ENCODE assay signal across 1 cellular context in genomic region chr18:58887613-58887963, GRCh38.
TF ChIP-seq lines count a peak whose summit lies in the region.

No MANE protein-coding gene starts in this region.

TF ChIP-seq in HepG2, 621 proteins besides CTCF, POLR2A, EP300 and RAD21 (continued from another document):
- no peak for TF ChIP-seq ZNF512B (CRISPR knock-in tag; IDR thresholded peaks at IDR 0.05; ENCODE audit: borderline replicate concordance)
- TF ChIP-seq ESRRA (CRISPR knock-in tag; IDR thresholded peaks at IDR 0.05; ENCODE audit: low read depth), result no peak
- no peak for TF ChIP-seq ZNF234 (CRISPR knock-in tag; conservative IDR thresholded peaks at IDR 0.05)
- TF ChIP-seq DZIP1 (CRISPR knock-in tag; IDR thresholded peaks at IDR 0.05), result no peak
- TF ChIP-seq ARNT (IDR thresholded peaks at IDR 0.05), result no peak
- no peak for TF ChIP-seq ZSCAN5A (CRISPR knock-in tag; IDR thresholded peaks at IDR 0.05; ENCODE audit: borderline replicate concordance)
- no peak for TF ChIP-seq TFDP2 (CRISPR knock-in tag; IDR thresholded peaks at IDR 0.05)
- no peak for TF ChIP-seq TAF15 (IDR thresholded peaks at IDR 0.05; ENCODE audit: low read depth, low read length, poor library complexity, severe bottlenecking)
- no peak for TF ChIP-seq DPF2 (CRISPR knock-in tag; IDR thresholded peaks at IDR 0.05; ENCODE audit: borderline replicate concordance, low read depth)
- TF ChIP-seq DMAP1 (CRISPR knock-in tag; IDR thresholded peaks at IDR 0.05), result no peak
- TF ChIP-seq CCDC6 (CRISPR knock-in tag; IDR thresholded peaks at IDR 0.05), result no peak
- TF ChIP-seq ARNT2 (CRISPR knock-in tag; IDR thresholded peaks at IDR 0.05; ENCODE audit: low read depth), result no peak
- TF ChIP-seq SRF (IDR thresholded peaks at IDR 0.05; ENCODE audit: low read depth, low read length), result no peak
- TF ChIP-seq TCF12 (IDR thresholded peaks at IDR 0.05), result no peak
- TF ChIP-seq TCF12 (CRISPR knock-in tag; IDR thresholded peaks at IDR 0.05), result no peak
- no peak for TF ChIP-seq ZGPAT (CRISPR knock-in tag; IDR thresholded peaks at IDR 0.05)
- no peak for TF ChIP-seq KMT2B (CRISPR knock-in tag; IDR thresholded peaks at IDR 0.05)
- no peak for TF ChIP-seq MAX (IDR thresholded peaks at IDR 0.05)
TF ChIP-seq in HepG2: peak in this region for 0.
